In the genomic region with DNA sequence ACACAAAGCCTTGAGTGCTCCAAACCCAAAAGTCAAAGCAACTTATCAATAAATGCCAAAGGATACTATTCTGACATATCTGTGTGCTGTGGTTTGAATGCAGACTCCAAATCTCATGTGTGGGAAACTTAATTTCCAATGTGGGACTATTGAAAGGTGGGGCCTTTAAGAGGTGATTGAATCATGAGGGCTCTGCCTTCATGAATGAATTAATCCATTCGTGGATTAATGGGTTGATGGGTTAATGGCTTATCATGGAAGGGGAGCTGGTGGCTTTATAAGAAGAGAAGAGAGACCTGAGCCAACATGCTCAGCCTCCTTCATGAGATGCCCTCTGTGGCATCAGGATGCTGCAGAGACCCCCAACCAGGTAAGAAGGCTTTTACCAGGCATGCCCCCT, we compare ENCODE assay signal across 33 cellular contexts. TPM values are rescaled to one million over a fixed set of nuclear protein-coding genes. Genes with fewer than 3 reads are reported as not detected.
"Had no signal": no experiment of that assay in that cellular context is flagged by ENCODE, and none has a peak within 500 bp of the region (broad histone marks: within the 10 kb centered on the region; RNA-seq: fewer than 3 reads in every experiment).

No MANE protein-coding gene starts in this region.

- H3K27ac ChIP-seq: stomach, suprapubic skin, testis, thoracic aorta, thyroid gland, tibial artery, tibial nerve, transverse colon, upper lobe of left lung, upper lobe of right lung, uterus, vagina had no signal

- H3K27ac Mint-ChIP-seq: stimulated activated effector memory CD8-positive, alpha-beta T cell treated with anti-CD3 and anti-CD28 coated beads, Interleukin-12 subunit alpha, Interleukin-12 subunit beta, amount 100 ng/mL, for 72 hours; stimulated activated memory B cell treated with anti-CD40 and anti-IgM and Interleukin-4, amounts not matched to agents 10 μg/mL and 1 μg/mL and 100 μg/mL, for 72 hours; stimulated activated naive B cell treated with anti-CD40 and anti-IgM and Interleukin-4, amounts not matched to agents 10 μg/mL and 1 μg/mL and 100 μg/mL, for 72 hours; stimulated activated naive CD8-positive, alpha-beta T cell treated with anti-CD3 and anti-CD28 coated beads, Interleukin-15, amount 100 ng/mL, for 72 hours; stimulated activated naive CD8-positive, alpha-beta T cell treated with anti-CD3 and anti-CD28 coated beads, Interleukin-15, Interleukin-2, amounts not matched to agents 100 ng/mL and 50 ng/mL, for 24 hours; type B pancreatic cell had no signal

- H3K36me3 Mint-ChIP-seq: stimulated activated effector memory CD8-positive, alpha-beta T cell treated with anti-CD3 and anti-CD28 coated beads, Interleukin-12 subunit alpha, Interleukin-12 subunit beta, amount 100 ng/mL, for 72 hours; stimulated activated memory B cell treated with anti-CD40 and anti-IgM and Interleukin-4, amounts not matched to agents 10 μg/mL and 1 μg/mL and 100 μg/mL, for 72 hours; stimulated activated naive B cell treated with anti-CD40 and anti-IgM and Interleukin-4, amounts not matched to agents 10 μg/mL and 1 μg/mL and 100 μg/mL, for 72 hours; type B pancreatic cell had no signal

- H3K4me3 ChIP-seq: stomach, suprapubic skin, testis, thoracic aorta, thyroid gland, tibial artery, tibial nerve, transverse colon, upper lobe of left lung, upper lobe of right lung, uterus, vagina had no signal

- H3K9me3 ChIP-seq: suprapubic skin, testis, thoracic aorta, thyroid gland, tibial artery, tibial nerve, transverse colon, upper lobe of left lung, upper lobe of right lung, uterus, vagina had no signal

- H3K27me3 ChIP-seq: testis, thyroid gland, tibial nerve, transverse colon, upper lobe of left lung, uterus, vagina had no signal

- H3K4me1 ChIP-seq: stomach, suprapubic skin, testis, thyroid gland, tibial artery, tibial nerve, transverse colon, upper lobe of left lung, upper lobe of right lung, uterus, vagina had no signal

- H3K4me1 Mint-ChIP-seq: stimulated activated effector memory CD8-positive, alpha-beta T cell treated with anti-CD3 and anti-CD28 coated beads, Interleukin-12 subunit alpha, Interleukin-12 subunit beta, amount 100 ng/mL, for 72 hours; stimulated activated memory B cell treated with anti-CD40 and anti-IgM and Interleukin-4, amounts not matched to agents 10 μg/mL and 1 μg/mL and 100 μg/mL, for 72 hours; stimulated activated naive B cell treated with anti-CD40 and anti-IgM and Interleukin-4, amounts not matched to agents 10 μg/mL and 1 μg/mL and 100 μg/mL, for 72 hours; stimulated activated naive CD8-positive, alpha-beta T cell treated with anti-CD3 and anti-CD28 coated beads, Interleukin-15, amount 100 ng/mL, for 72 hours had no signal

- H3K27me3 Mint-ChIP-seq: stimulated activated memory B cell treated with anti-CD40 and anti-IgM and Interleukin-4, amounts not matched to agents 10 μg/mL and 1 μg/mL and 100 μg/mL, for 72 hours; stimulated activated naive B cell treated with anti-CD40 and anti-IgM and Interleukin-4, amounts not matched to agents 10 μg/mL and 1 μg/mL and 100 μg/mL, for 72 hours; stimulated activated naive CD8-positive, alpha-beta T cell treated with anti-CD3 and anti-CD28 coated beads, Interleukin-15, amount 100 ng/mL, for 72 hours had no signal

- ATAC-seq: stimulated activated effector memory CD8-positive, alpha-beta T cell treated with anti-CD3 and anti-CD28 coated beads, Interleukin-12 subunit alpha, Interleukin-12 subunit beta, amount 100 ng/mL, for 72 hours; stimulated activated memory B cell treated with anti-CD40 and anti-IgM and Interleukin-4, amounts not matched to agents 10 μg/mL and 1 μg/mL and 100 μg/mL, for 72 hours; stimulated activated naive B cell treated with anti-CD40 and anti-IgM and Interleukin-4, amounts not matched to agents 10 μg/mL and 1 μg/mL and 100 μg/mL, for 72 hours; stimulated activated naive CD8-positive, alpha-beta T cell treated with anti-CD3 and anti-CD28 coated beads, Interleukin-15, amount 100 ng/mL, for 72 hours; stimulated activated naive CD8-positive, alpha-beta T cell treated with anti-CD3 and anti-CD28 coated beads, Interleukin-15, Interleukin-2, amounts not matched to agents 100 U/mL and 50 U/mL, for 24 hours; upper lobe of right lung had no signal

- H3K4me3 Mint-ChIP-seq: stimulated activated effector memory CD8-positive, alpha-beta T cell treated with anti-CD3 and anti-CD28 coated beads, Interleukin-12 subunit alpha, Interleukin-12 subunit beta, amount 100 ng/mL, for 72 hours; stimulated activated memory B cell treated with anti-CD40 and anti-IgM and Interleukin-4, amounts not matched to agents 10 μg/mL and 1 μg/mL and 100 μg/mL, for 72 hours; stimulated activated naive B cell treated with anti-CD40 and anti-IgM and Interleukin-4, amounts not matched to agents 10 μg/mL and 1 μg/mL and 100 μg/mL, for 72 hours; stimulated activated naive CD8-positive, alpha-beta T cell treated with anti-CD3 and anti-CD28 coated beads, Interleukin-15, amount 100 ng/mL, for 72 hours; stimulated activated naive CD8-positive, alpha-beta T cell treated with anti-CD3 and anti-CD28 coated beads, Interleukin-15, Interleukin-2, amounts not matched to agents 100 ng/mL and 50 ng/mL, for 24 hours; type B pancreatic cell had no signal

- FAIRE-seq: urothelium cell line had no signal

- H3K9me3 Mint-ChIP-seq: stimulated activated effector memory CD8-positive, alpha-beta T cell treated with anti-CD3 and anti-CD28 coated beads, Interleukin-12 subunit alpha, Interleukin-12 subunit beta, amount 100 ng/mL, for 72 hours; stimulated activated memory B cell treated with anti-CD40 and anti-IgM and Interleukin-4, amounts not matched to agents 10 μg/mL and 1 μg/mL and 100 μg/mL, for 72 hours; stimulated activated naive B cell treated with anti-CD40 and anti-IgM and Interleukin-4, amounts not matched to agents 10 μg/mL and 1 μg/mL and 100 μg/mL, for 72 hours; stimulated activated naive CD8-positive, alpha-beta T cell treated with anti-CD3 and anti-CD28 coated beads, Interleukin-15, amount 100 ng/mL, for 72 hours; stimulated activated naive CD8-positive, alpha-beta T cell treated with anti-CD3 and anti-CD28 coated beads, Interleukin-15, Interleukin-2, amounts not matched to agents 100 ng/mL and 50 ng/mL, for 24 hours; type B pancreatic cell had no signal

- H3K36me3 ChIP-seq: stomach, suprapubic skin, thoracic aorta, thyroid gland, tibial artery, tibial nerve, transverse colon, upper lobe of left lung, upper lobe of right lung, uterus, vagina had no signal

- DNase-seq: stimulated activated CD4-positive, alpha-beta T cell treated with anti-CD3 and anti-CD28 coated beads, Interleukin-2, amount 100 ng/mL, for 48 hours; stimulated activated CD4-positive, alpha-beta T cell treated with anti-CD3 and anti-CD28 coated beads, Interleukin-4, amount 100 ng/mL, for 1 hour; stimulated activated CD4-positive, alpha-beta T cell treated with anti-CD3 and anti-CD28 coated beads, Interleukin-4, amount 100 ng/mL, for 24 hours; stimulated activated CD4-positive, alpha-beta T cell treated with anti-CD3 and anti-CD28 coated beads, Interleukin-4, amount 100 ng/mL, for 4 hours; stimulated activated CD8-positive, alpha-beta memory T cell treated with anti-CD3 and anti-CD28 coated beads, Interleukin-4, amount 100 ng/mL, for 48 hours; stimulated activated naive B cell treated with anti-CD40 and anti-IgM and Interleukin-4, amounts not matched to agents 10 μg/mL and 1 μg/mL and 100 μg/mL, for 72 hours; stimulated activated naive CD4-positive, alpha-beta T cell; stimulated activated naive CD4-positive, alpha-beta T cell treated with Interleukin-2 at 50 U/mL for 16 hours; stimulated activated naive CD8-positive, alpha-beta T cell treated with anti-CD3 and anti-CD28 coated beads, Interleukin-15, amount 100 ng/mL, for 72 hours; stimulated activated naive CD8-positive, alpha-beta T cell treated with anti-CD3 and anti-CD28 coated beads, Interleukin-15, Interleukin-2, amounts not matched to agents 100 U/mL and 50 U/mL, for 24 hours; stomach; substantia nigra; testis; thyroid gland; tibial artery; transverse colon; trophoblast cell; upper lobe of left lung; upper lobe of right lung; uterus had no signal

RNA-seq across cellular contexts. Expression of gene ZNF280A, which starts 16.8 kb away (rescaled TPM):
- total RNA-seq: stomach, subcutaneous adipose tissue, suprapubic skin, temporal lobe, thoracic aorta, thyroid gland, transverse colon, upper lobe of left lung, upper lobe of right lung, ureter, urinary bladder, uterus, vagina had no signal
- polyA plus RNA-seq: stomach, urinary bladder had no signal

RNA-seq across cellular contexts. Expression of gene PRAME, which starts 22.1 kb away (rescaled TPM):
- total RNA-seq: stomach, subcutaneous adipose tissue, suprapubic skin, temporal lobe, thoracic aorta, tibial nerve, upper lobe of right lung, ureter, urinary bladder, vagina had no signal
- polyA plus RNA-seq: stomach, urinary bladder had no signal

RNA-seq across cellular contexts. Expression of gene ZNF280B, which starts 28.4 kb away (rescaled TPM):
- total RNA-seq: thoracic aorta had no signal
